8 cellular contexts compared by ENCODE assay signal in genomic region chr1:156125544-156125943, GRCh38. TPM values are rescaled to one million over a fixed set of nuclear protein-coding genes. Genes with fewer than 3 reads are reported as not detected.
A peak's percentile ranks its signal among the peaks of the same experiment; 100 is the strongest.
DNase-seq lines count a peak whose midpoint lies in the region; ATAC-seq, FAIRE-seq and TF ChIP-seq lines count a peak whose summit lies in the region.
"Not testable (repeated sequence)": the region's sequence is repeated elsewhere in the genome, so short reads cannot be mapped to it uniquely, and the experiment has no call there.

No MANE protein-coding gene starts in this region.

- H2BK5ac ChIP-seq in trophoblast cell (ENCODE audit: low read depth, low read length, poor library complexity) = not testable (repeated sequence)

- peaks cover 67% of the 10 kb centered on the region for H3K79me1 ChIP-seq in trophoblast cell (ENCODE audit: low read length)

- H3K23ac ChIP-seq in trophoblast cell (ENCODE audit: low read length) = not testable (repeated sequence)

- not testable (repeated sequence) for H3K4me2 ChIP-seq in GM12878 (ENCODE audit: control insufficient read depth, insufficient read depth); trophoblast cell (ENCODE audit: low read length)

- H3K36me3 ChIP-seq in ACC112 (ENCODE audit: insufficient read depth, low read length); GM12878 (ENCODE audit: control insufficient read depth in 2 of 2, insufficient read depth in 2 of 2, low read length in 1 of 2); lower lobe of right lung; suprapubic skin: not testable (repeated sequence)
- H3K36me3 ChIP-seq in trophoblast cell (ENCODE audit: control insufficient read depth in 1 of 2, insufficient read depth in 2 of 2, low read length in 2 of 2) = peaks cover 12 to 19% of the 10 kb centered on the region in 2 experiments

- not testable (repeated sequence) for TF ChIP-seq CTCF in HFFc6 (IDR thresholded peaks at IDR 0.05); GM12878 (IDR thresholded peaks at IDR 0.05 in 2 of 3, conservative IDR thresholded peaks at IDR 0.05 in 1 of 3; ENCODE audit: control insufficient read depth in 2 of 3, extremely low read depth in 1 of 3, insufficient read depth in 1 of 3, low read depth in 3 of 3, low read length in 3 of 3); lower lobe of right lung (IDR thresholded peaks at IDR 0.05); suprapubic skin (IDR thresholded peaks at IDR 0.05)

- H3K4ac ChIP-seq in trophoblast cell (ENCODE audit: low read depth, low read length) = not testable (repeated sequence)

- H4K20me1 ChIP-seq in GM12878 (ENCODE audit: control insufficient read depth, insufficient read depth) = not testable (repeated sequence)

- H3K4me1 Mint-ChIP-seq in HFFc6 (ENCODE audit: low read depth) = peaks cover 98% of the 10 kb centered on the region
- H3K4me1 Mint-ChIP-seq in T-helper 17 cell = peaks cover 71% of the 10 kb centered on the region

- H3K14ac ChIP-seq in trophoblast cell (ENCODE audit: low read length) = not testable (repeated sequence)

- H4K91ac ChIP-seq in trophoblast cell (ENCODE audit: low read depth, low read length) = peak overlapping the region; percentile 25

- DNase-seq in HFFc6 = peak; percentile 31
- peak in 1 of 3 donors; percentile 10 for DNase-seq in T-helper 17 cell
- DNase-seq in GM12878 (ENCODE audit: low read depth, low spot score); epithelial cell of prostate (ENCODE audit: low read depth, low spot score); lower lobe of right lung; trophoblast cell; suprapubic skin (ENCODE audit: low spot score in 2 of 2): not testable (repeated sequence)

- H3K4me3 ChIP-seq in ACC112 (ENCODE audit: low read depth, low read length); GM12878; trophoblast cell (ENCODE audit: low read depth, low read length): not testable (repeated sequence)
- H3K4me3 ChIP-seq in lower lobe of right lung (peak overlapping the region; percentile 21), suprapubic skin (peak overlapping the region; percentile 100)

- POLR2A ChIA-PET in GM12878 (lab: Charles Lee) = interaction anchor here (0.6 to 7.0 kb wide), 5 partner anchors 8 to 148 kb away, joined by 4 to 89 read pairs (median 21); partner anchors contain the start of gene LMNA

- TF ChIP-seq POLR2A in GM12878 (IDR thresholded peaks at IDR 0.05; ENCODE audit: low read depth, low read length); suprapubic skin (IDR thresholded peaks at IDR 0.05): not testable (repeated sequence)

- TF ChIP-seq EP300 in GM12878 (IDR thresholded peaks at IDR 0.05; ENCODE audit: borderline replicate concordance in 1 of 2, control insufficient read depth in 1 of 2, low read depth in 2 of 2, low read length in 2 of 2); suprapubic skin (IDR thresholded peaks at IDR 0.05): not testable (repeated sequence)

- TSS peak; percentile 62 for BruUV-seq in GM12878 (replicated peaks; lab: Mats Ljungman, UMichigan)

- not testable (repeated sequence) for H2AFZ ChIP-seq in ACC112 (ENCODE audit: low read length, unreplicated experiment); GM12878 (ENCODE audit: control insufficient read depth, low read depth, low read length); trophoblast cell (ENCODE audit: insufficient read depth, low read length, poor library complexity)

- not testable (repeated sequence) for H4K8ac ChIP-seq in trophoblast cell (ENCODE audit: low read depth, low read length)

- not testable (repeated sequence) for H2BK120ac ChIP-seq in trophoblast cell (ENCODE audit: insufficient read depth, low read length, poor library complexity)

- H3K9ac ChIP-seq in GM12878 (ENCODE audit: control insufficient read depth, insufficient read depth, low read length); trophoblast cell (ENCODE audit: low read length): not testable (repeated sequence)

- H3K9me3 ChIP-seq in T-helper 17 cell (ENCODE audit: control insufficient read depth, low read length, poor library complexity, severe bottlenecking); GM12878 (replicated peaks; ENCODE audit: control insufficient read depth, insufficient read depth, low read length); lower lobe of right lung; trophoblast cell (ENCODE audit: insufficient read depth, low read depth, low read length); suprapubic skin: not testable (repeated sequence)

- intact Hi-C loops in GM12878 (cut with micrococcal nuclease; ENCODE audit: unreplicated experiment); lower lobe of right lung (cut with DNase I): not testable (repeated sequence)

- peaks cover 73% of the 10 kb centered on the region for H3K36me3 Mint-ChIP-seq in HFFc6 (ENCODE audit: low read depth)
- H3K36me3 Mint-ChIP-seq in T-helper 17 cell (ENCODE audit: low read depth) = not testable (repeated sequence)

- H3K27ac Mint-ChIP-seq in HFFc6 (peak overlapping the region; percentile 98), T-helper 17 cell (peak overlapping the region; percentile 98)

- not testable (repeated sequence) for FAIRE-seq in GM12878 (lab: Jason Lieb, UNC)

- peaks cover 95% of the 10 kb centered on the region for H3K27me3 Mint-ChIP-seq in HFFc6 (ENCODE audit: insufficient read depth)
- not testable (repeated sequence) for H3K27me3 Mint-ChIP-seq in T-helper 17 cell

- TF ChIP-seq RAD21 in GM12878 (IDR thresholded peaks at IDR 0.05; ENCODE audit: insufficient read depth, low read depth, low read length) = not testable (repeated sequence)

- peak overlapping the region; percentile 99 for H3K27ac ChIP-seq in ACC112 (ENCODE audit: low read depth, low read length)
- peak overlapping the region; percentile 94; the same call in 1 of the 2 replicates for H3K27ac ChIP-seq in GM12878 (ENCODE audit: control insufficient read depth, insufficient read depth)
- H3K27ac ChIP-seq in epithelial cell of prostate = peak overlapping the region; percentile 99
- peak overlapping the region; percentile 99 for H3K27ac ChIP-seq in lower lobe of right lung
- peak overlapping the region; percentile 69 for H3K27ac ChIP-seq in trophoblast cell (ENCODE audit: low read depth, low read length)
- peak overlapping the region; percentile 100 for H3K27ac ChIP-seq in suprapubic skin

- not testable (repeated sequence) for ATAC-seq in T-helper 17 cell, GM12878, lower lobe of right lung

- in situ Hi-C loops in GM12878 (cut with MboI) = not testable (repeated sequence)

- 95% methylated on average over 10 of the region's 10 CpGs for WGBS in GM12878 (ENCODE audit: insufficient coverage, insufficient replicate concordance, low lambda C conversion rate, missing lambda C conversion rate)
- no CpG with 5 or more reads among the region's 10 CpGs for WGBS in trophoblast cell (ENCODE audit: extremely low coverage, insufficient coverage, insufficient read length)
- WGBS in suprapubic skin = 34% methylated on average over 10 of the region's 10 CpGs

- not testable (repeated sequence) for H4K12ac ChIP-seq in trophoblast cell (ENCODE audit: low read depth, low read length)

- H3K4me3 Mint-ChIP-seq in HFFc6 (peak overlapping the region; percentile 95), T-helper 17 cell (peak overlapping the region; percentile 81)

- not testable (repeated sequence) for H3K18ac ChIP-seq in trophoblast cell (ENCODE audit: low read length)

- peaks cover 34% of the 10 kb centered on the region for H3K9me3 Mint-ChIP-seq in HFFc6

- SMC1A ChIA-PET in GM12878 (lab: Charles Lee; ENCODE audit: uncharacterized antibody, unreplicated experiment) = interaction anchor here (1.0 to 23.6 kb wide), 5 partner anchors 8 to 100 kb away, joined by 3 to 874 read pairs (median 42); partner anchors contain the start of genes LMNA and PMF1

- H2AK5ac ChIP-seq in trophoblast cell (ENCODE audit: low read length) = not testable (repeated sequence)

- H3K79me2 ChIP-seq in ACC112 (ENCODE audit: control insufficient read depth, insufficient read depth, low read length, unreplicated experiment) = peaks cover 87% of the 10 kb centered on the region
- peaks cover 67% of the 10 kb centered on the region for H3K79me2 ChIP-seq in GM12878 (ENCODE audit: control insufficient read depth, insufficient read depth, low read length)
- peaks cover 51% of the 10 kb centered on the region for H3K79me2 ChIP-seq in trophoblast cell (ENCODE audit: control insufficient read depth, insufficient read depth, low read length, poor library complexity)

- H3K27me3 ChIP-seq in ACC112 (ENCODE audit: insufficient read depth, low read length); GM12878 (replicated peaks in 1 of 2; ENCODE audit: control insufficient read depth in 2 of 2, insufficient read depth in 2 of 2, low read length in 1 of 2); lower lobe of right lung (ENCODE audit: low read depth); trophoblast cell (ENCODE audit: insufficient read depth, low read length); suprapubic skin: not testable (repeated sequence)

- RAD21 ChIA-PET in GM12878 (lab: Charles Lee; ENCODE audit: unreplicated experiment) = interaction anchor here (0.6 to 22.2 kb wide), 5 partner anchors 10 to 212 kb away, joined by 3 to 695 read pairs (median 37); partner anchors contain the start of genes CCT3 and LMNA

- not testable (repeated sequence) for H2BK12ac ChIP-seq in trophoblast cell (ENCODE audit: low read length)

- CTCF ChIA-PET in GM12878 (lab: Yijun Ruan, JAX) = interaction anchor here (0.7 to 25.7 kb wide), 5 partner anchors 12 to 59 kb away, joined by 3 to 1294 read pairs (median 60); partner anchors contain the start of gene LMNA

- H3K4me1 ChIP-seq in ACC112 (ENCODE audit: control insufficient read depth, insufficient read depth, low read length, unreplicated experiment) = peaks cover 86% of the 10 kb centered on the region
- peaks cover 77% of the 10 kb centered on the region for H3K4me1 ChIP-seq in GM12878 (ENCODE audit: control insufficient read depth, insufficient read depth, low read length)
- H3K4me1 ChIP-seq in lower lobe of right lung = peaks cover 100% of the 10 kb centered on the region
- peaks cover 79 to 84% of the 10 kb centered on the region in 2 experiments for H3K4me1 ChIP-seq in trophoblast cell (ENCODE audit: control insufficient read depth in 1 of 2, insufficient read depth in 2 of 2, low read length in 2 of 2)
- H3K4me1 ChIP-seq in suprapubic skin = peaks cover 98% of the 10 kb centered on the region

RNA-seq across cellular contexts. Expression of gene LMNA, which starts 11.0 kb away (rescaled TPM):
- 1,000 to 10,000 TPM; 1,238 to 1,664 (median 1,535) TPM for total RNA-seq in HFFc6 (2021; fragmentation: NEBNext Ultra II Directional; extraction: Animal tissue kit (Norgen Biotek cat#: 25700))
- total RNA-seq in T-helper 17 cell (1,000 to 10,000 TPM in 1 of 2 donors, 100 to 1,000 TPM in 1; 919 to 1,908 TPM), GM12878 (2014; rRNA removed) (130 and 136 TPM in 2 replicates), GM12878 (2014; rRNA removed; fragmentation: Illumina TruSeq; extraction: Trizol) (31.6 and 35.1 TPM in 2 replicates), GM12878 (2021) (188 and 189 TPM in 2 replicates), lower lobe of right lung (235 TPM), suprapubic skin (100 to 1,000 TPM; 574 to 977 (median 714) TPM)
- total RNA-seq in GM12878 (2013; cell fraction: nucleolus; rRNA removed) = 58.3 and 77.1 TPM in 2 replicates
- 30.2 TPM for polyA plus RNA-seq in GM12878 (2011; ENCODE audit: low read depth)
- polyA plus RNA-seq in GM12878 (2011; rRNA removed) (37.3 and 52.9 TPM in 2 replicates), GM12878 (2014; fragmentation: Illumina TruSeq; extraction: Trizol) (9.6 and 30.1 TPM in 2 replicates), GM12878 (2014; fragmentation: Nextera tagmentation; extraction: Ambion mirVana) (1 to 10 TPM in 1 of 2 experiments, under 1 TPM in 1; 0.42 to 6.0 TPM), GM12878 (2014; rRNA removed) (101 and 109 TPM in 2 replicates), GM12878 (2016; fragmentation: Nextera tagmentation; extraction: Ambion mirVana) (100 to 1,000 TPM; 320 to 334 TPM)
- polyA plus RNA-seq in GM12878 (2011; cell fraction: cytosol; rRNA removed) = 76.4 and 82.6 TPM in 2 replicates
- polyA plus RNA-seq in GM12878 (2011; cell fraction: nucleus; rRNA removed) = 164 and 324 TPM in 2 replicates
- 32.4 and 54.8 TPM in 2 replicates for polyA plus RNA-seq in GM12878 (2012)
- 42.8 and 77.1 TPM in 2 replicates for polyA minus RNA-seq in GM12878 (2011; rRNA and poly(A)+ RNA removed)
- polyA minus RNA-seq in GM12878 (2011; cell fraction: cytosol; rRNA and poly(A)+ RNA removed) = 30.6 and 41.6 TPM in 2 replicates
- polyA minus RNA-seq in GM12878 (2011; cell fraction: nucleus; rRNA and poly(A)+ RNA removed) = 32.8 and 46.7 TPM in 2 replicates
- polyA plus RNA-seq in trophoblast cell (2013) = 414 and 457 TPM in 2 replicates

RNA-seq across cellular contexts. Expression of gene SEMA4A, which starts 27.8 kb away (rescaled TPM):
- 1 to 10 TPM in 2 of 6 experiments, under 1 TPM in 4; 0.71 to 1.1 (median 0.83) TPM for total RNA-seq in HFFc6 (2021; fragmentation: NEBNext Ultra II Directional; extraction: Animal tissue kit (Norgen Biotek cat#: 25700))
- 10 to 100 TPM; 21.7 to 58.1 TPM for total RNA-seq in T-helper 17 cell
- total RNA-seq in GM12878 (2013; cell fraction: nucleolus; rRNA removed) = 64.1 and 65.1 TPM in 2 replicates
- 24.4 and 36.5 TPM in 2 replicates for total RNA-seq in GM12878 (2014; rRNA removed)
- total RNA-seq in GM12878 (2014; rRNA removed; fragmentation: Illumina TruSeq; extraction: Trizol) = 16.5 and 17.2 TPM in 2 replicates
- 46.3 and 52.1 TPM in 2 replicates for total RNA-seq in GM12878 (2021)
- polyA plus RNA-seq in GM12878 (2011; ENCODE audit: low read depth) = 18.2 TPM
- polyA plus RNA-seq in GM12878 (2011; rRNA removed) = 10.5 and 20.9 TPM in 2 replicates
- 24.1 and 29.5 TPM in 2 replicates for polyA plus RNA-seq in GM12878 (2011; cell fraction: cytosol; rRNA removed)
- 35.2 and 36.4 TPM in 2 replicates for polyA plus RNA-seq in GM12878 (2011; cell fraction: nucleus; rRNA removed)
- 25.7 and 38.9 TPM in 2 replicates for polyA plus RNA-seq in GM12878 (2012)
- 25.7 and 31.2 TPM in 2 replicates for polyA plus RNA-seq in GM12878 (2014; fragmentation: Illumina TruSeq; extraction: Trizol)
- 1 to 10 TPM; 2.6 to 3.4 TPM for polyA plus RNA-seq in GM12878 (2014; fragmentation: Nextera tagmentation; extraction: Ambion mirVana)
- 34.4 and 38.4 TPM in 2 replicates for polyA plus RNA-seq in GM12878 (2014; rRNA removed)
- polyA plus RNA-seq in GM12878 (2016; fragmentation: Nextera tagmentation; extraction: Ambion mirVana) = 10 to 100 TPM; 60.3 to 64.2 TPM
- polyA minus RNA-seq in GM12878 (2011; rRNA and poly(A)+ RNA removed) = 35.6 and 48.7 TPM in 2 replicates
- 21.6 and 23.9 TPM in 2 replicates for polyA minus RNA-seq in GM12878 (2011; cell fraction: cytosol; rRNA and poly(A)+ RNA removed)
- 25.8 and 43.8 TPM in 2 replicates for polyA minus RNA-seq in GM12878 (2011; cell fraction: nucleus; rRNA and poly(A)+ RNA removed)
- total RNA-seq in lower lobe of right lung = 28.9 TPM
- 0.47 and 0.83 TPM in 2 replicates for polyA plus RNA-seq in trophoblast cell (2013)
- 10 to 100 TPM; 43.8 to 61.2 (median 50.2) TPM for total RNA-seq in suprapubic skin

RNA-seq across cellular contexts. Expression of gene MEX3A, which starts 43.3 kb away (rescaled TPM):
- 1 to 10 TPM; 1.4 to 3.1 (median 2.2) TPM for total RNA-seq in HFFc6 (2021; fragmentation: NEBNext Ultra II Directional; extraction: Animal tissue kit (Norgen Biotek cat#: 25700))
- not detected for total RNA-seq in T-helper 17 cell
- 6.4 and 6.6 TPM in 2 replicates for total RNA-seq in GM12878 (2013; cell fraction: nucleolus; rRNA removed)
- total RNA-seq in GM12878 (2014; rRNA removed) = 1.6 and 2.1 TPM in 2 replicates
- 1.6 and 1.8 TPM in 2 replicates for total RNA-seq in GM12878 (2014; rRNA removed; fragmentation: Illumina TruSeq; extraction: Trizol)
- 5.1 and 5.9 TPM in 2 replicates for total RNA-seq in GM12878 (2021)
- 0.37 TPM for polyA plus RNA-seq in GM12878 (2011; ENCODE audit: low read depth)
- 2.3 and 2.8 TPM in 2 replicates for polyA plus RNA-seq in GM12878 (2011; rRNA removed)
- 5.1 and 5.8 TPM in 2 replicates for polyA plus RNA-seq in GM12878 (2011; cell fraction: cytosol; rRNA removed)
- polyA plus RNA-seq in GM12878 (2011; cell fraction: nucleus; rRNA removed) = 7.3 and 9.3 TPM in 2 replicates
- polyA plus RNA-seq in GM12878 (2012) = 0.89 and 1.00 TPM in 2 replicates
- polyA plus RNA-seq in GM12878 (2014; fragmentation: Illumina TruSeq; extraction: Trizol) = 3.2 and 4.0 TPM in 2 replicates
- under 1 TPM; 0.11 to 0.27 TPM for polyA plus RNA-seq in GM12878 (2014; fragmentation: Nextera tagmentation; extraction: Ambion mirVana)
- 3.2 and 3.3 TPM in 2 replicates for polyA plus RNA-seq in GM12878 (2014; rRNA removed)
- under 1 TPM; 0.48 to 0.49 TPM for polyA plus RNA-seq in GM12878 (2016; fragmentation: Nextera tagmentation; extraction: Ambion mirVana)
- polyA minus RNA-seq in GM12878 (2011; rRNA and poly(A)+ RNA removed) = 3.7 and 6.0 TPM in 2 replicates
- polyA minus RNA-seq in GM12878 (2011; cell fraction: cytosol; rRNA and poly(A)+ RNA removed) = 4.8 and 6.2 TPM in 2 replicates
- polyA minus RNA-seq in GM12878 (2011; cell fraction: nucleus; rRNA and poly(A)+ RNA removed) = 3.5 and 5.5 TPM in 2 replicates
- total RNA-seq in lower lobe of right lung = 0.74 TPM
- 38.9 and 40.4 TPM in 2 replicates for polyA plus RNA-seq in trophoblast cell (2013)
- 1 to 10 TPM in 2 of 4 donors, under 1 TPM in 2; 0.42 to 2.7 (median 1.0) TPM for total RNA-seq in suprapubic skin

Comparison
In these comparisons a context has a peak if more than half of its experiments do, and no peak if none do; other contexts are left out.
1. RNA of gene SEMA4A, which starts 27.8 kb away (total RNA-seq): 21.7 to 58.1 TPM in T-helper 17 cell, 43.8 to 61.2 TPM in suprapubic skin, 16.5 to 65.1 TPM in GM12878 and 28.9 TPM in lower lobe of right lung (single experiment); 0.71 to 1.1 TPM in HFFc6; every median in the first group is over 4 times any median in the second.
2. Peak in every context shown above with its lines, with median percentiles within 50 percentile points of each other: H3K27ac ChIP-seq.